In genomic region chr15:90750186-90750585, GRCh38 we compare ENCODE assay signal across 15 cellular contexts. TPM values are rescaled to one million over a fixed set of nuclear protein-coding genes. Genes with fewer than 3 reads are reported as not detected.
DNase-seq lines count a peak whose midpoint lies in the region; ATAC-seq, FAIRE-seq and TF ChIP-seq lines count a peak whose summit lies in the region.
"Had no signal": no experiment of that assay in that cellular context is flagged by ENCODE, and none has a peak within 500 bp of the region (broad histone marks: within the 10 kb centered on the region; RNA-seq: fewer than 3 reads in every experiment).

No MANE protein-coding gene starts in this region.

- no peak overlapping the region for H4K91ac ChIP-seq in IMR-90 (ENCODE audit: insufficient read depth, low read depth, low read length)

- no peak overlapping the region for H3K9ac ChIP-seq in IMR-90 (ENCODE audit: low read depth, low read length)

- peak overlapping the region; percentile 61 for H3K4me3 Mint-ChIP-seq in activated CD4-positive, alpha-beta memory T cell treated with anti-CD3 and anti-CD28 coated beads, Interleukin-2, amount 10 ng/mL, durations not matched to agents 7 days and 5 days

- FAIRE-seq in H54 (lab: Jason Lieb, UNC), result no peak
- FAIRE-seq: colon had no signal

- H3K4ac ChIP-seq in IMR-90 (ENCODE audit: low read depth, low read length), result no peak overlapping the region

- H2AK5ac ChIP-seq in IMR-90 (ENCODE audit: low read depth, low read length), result no peak overlapping the region

- H2BK5ac ChIP-seq in IMR-90 (ENCODE audit: low read depth, low read length, poor library complexity, severe bottlenecking), result no peak overlapping the region

- TF ChIP-seq CTCF in IMR-90 (conservative IDR thresholded peaks at IDR 0.05; ENCODE audit: low read depth, low read length), result no peak

- TF ChIP-seq RAD21 in IMR-90 (IDR thresholded peaks at IDR 0.05; ENCODE audit: low read length), result no peak

- no peak overlapping the region for H2BK120ac ChIP-seq in IMR-90 (ENCODE audit: low read depth, low read length)

- H2BK20ac ChIP-seq in IMR-90 (ENCODE audit: low read depth, low read length), result no peak overlapping the region

- H2BK15ac ChIP-seq in IMR-90 (ENCODE audit: low read depth, low read length), result no peak overlapping the region

- no peak overlapping the region for H3K27ac ChIP-seq in IMR-90 (ENCODE audit: insufficient read depth, low read length)
- H3K27ac ChIP-seq: A549, SJCRH30 had no signal

- H2AFZ ChIP-seq in IMR-90 (replicated peaks; ENCODE audit: low read length, poor library complexity), result no peak overlapping the region

- in situ Hi-C loops in IMR-90 (cut with MboI; ENCODE audit: low sequenced_read_pairs), result no loop called here

- intact Hi-C loops in IMR-90 (cut with micrococcal nuclease), result no loop called here

- no peaks in the 10 kb centered on the region; the same call in 1 of the 2 replicates for H3K9me1 ChIP-seq in IMR-90 (ENCODE audit: insufficient read depth, low read length)

- no peak overlapping the region for H2AK9ac ChIP-seq in IMR-90 (replicated peaks; ENCODE audit: low read depth, low read length, poor library complexity)

- H3K9me3 ChIP-seq in IMR-90 (ENCODE audit: control insufficient read depth, insufficient read depth, low read length), result no peaks in the 10 kb centered on the region
- H3K9me3 ChIP-seq: A549, SJCRH30 had no signal

- no peak overlapping the region for H3K18ac ChIP-seq in IMR-90 (ENCODE audit: low read depth, low read length)

- peak overlapping the region; percentile 82 for H3K27ac Mint-ChIP-seq in activated CD4-positive, alpha-beta memory T cell treated with anti-CD3 and anti-CD28 coated beads, Interleukin-2, amount 10 ng/mL, durations not matched to agents 7 days and 5 days

- H3K56ac ChIP-seq in IMR-90 (ENCODE audit: extremely low read depth, insufficient read depth, low read length), result no peak overlapping the region

- no peaks in the 10 kb centered on the region for H3K27me3 ChIP-seq in IMR-90 (ENCODE audit: control insufficient read depth, insufficient read depth, low read length)
- H3K27me3 ChIP-seq: SJCRH30 had no signal

- H3K14ac ChIP-seq in IMR-90 (replicated peaks; ENCODE audit: low read depth, low read length), result no peak overlapping the region

- peaks cover 66% of the 10 kb centered on the region for H3K36me3 Mint-ChIP-seq in activated CD4-positive, alpha-beta memory T cell treated with anti-CD3 and anti-CD28 coated beads, Interleukin-2, amount 10 ng/mL, durations not matched to agents 7 days and 5 days (ENCODE audit: low read depth)

- no peak overlapping the region for H3K4me3 ChIP-seq in IMR-90 (ENCODE audit: insufficient read depth, low read depth, low read length)
- H3K4me3 ChIP-seq: A549, SJCRH30 had no signal

- H3K79me1 ChIP-seq in IMR-90 (ENCODE audit: low read depth in 1 of 2, low read length in 2 of 2), result peaks cover 3 to 7% of the 10 kb centered on the region in 2 experiments; a peak in 3 of 4 replicates

- no peaks in the 10 kb centered on the region for H3K4me1 ChIP-seq in IMR-90 (ENCODE audit: control insufficient read depth, insufficient read depth, low read length)
- H3K4me1 ChIP-seq: A549, SJCRH30 had no signal

- POLR2A ChIA-PET in IMR-90 (lab: Charles Lee; ENCODE audit: unreplicated experiment), result no interaction called here
- POLR2A ChIA-PET in activated CD4-positive, alpha-beta memory T cell treated with anti-CD3 and anti-CD28 coated beads, Interleukin-2, amount 10 ng/mL, durations not matched to agents 7 days and 5 days (lab: Charles Lee), result interaction anchor here (1.0 to 2.0 kb wide), 7 partner anchors 31 to 140 kb away, joined by 3 to 11 read pairs (median 3); partner anchors contain the start of gene BLM

- H3K4me1 Mint-ChIP-seq in activated CD4-positive, alpha-beta memory T cell treated with anti-CD3 and anti-CD28 coated beads, Interleukin-2, amount 10 ng/mL, durations not matched to agents 7 days and 5 days, result peaks cover 53% of the 10 kb centered on the region

- DNase-seq in SKM-1 treated with dmso at 0.1 percent for 144 hours (lab: John Stamatoyannopoulos, UW; ENCODE audit: unreplicated experiment) (peak; percentile 3), SKM-1 (lab: John Stamatoyannopoulos, UW; ENCODE audit: unreplicated experiment) (no peak), IMR-90 (no peak), non-pigmented ciliary epithelial cell (ENCODE audit: low read depth) (peak; percentile 6), DMS53 treated with DMSO at 0.1 percent for 48 hours (lab: John Stamatoyannopoulos, UW; ENCODE audit: unreplicated experiment) (no peak), H54 (ENCODE audit: insufficient read length, low spot score) (no peak)
- DNase-seq in activated CD4-positive, alpha-beta memory T cell treated with anti-CD3 and anti-CD28 coated beads, Interleukin-2, amount 10 ng/mL, durations not matched to agents 7 days and 5 days, result peak; percentile 55
- DNase-seq: activated CD8-positive, alpha-beta memory T cell treated with anti-CD3 and anti-CD28 coated beads, Interleukin-2, amount 50 U/mL, for 4 hours; EL; NCI-H2171; right cardiac atrium; SJCRH30 had no signal

- H4K5ac ChIP-seq in IMR-90 (ENCODE audit: low read depth, low read length), result no peak overlapping the region

- WGBS in IMR-90 (ENCODE audit: extremely low coverage in 2 of 2, insufficient read length in 1 of 2), 2 experiments, result 96% methylated on average over 3 of the region's 7 CpGs; no CpG with 5 or more reads in 1 of the 2 experiments

- H3K9me3 Mint-ChIP-seq in activated CD4-positive, alpha-beta memory T cell treated with anti-CD3 and anti-CD28 coated beads, Interleukin-2, amount 10 ng/mL, durations not matched to agents 7 days and 5 days, result no peaks in the 10 kb centered on the region

- CTCF ChIA-PET in IMR-90 (lab: Yijun Ruan, JAX), result interaction anchor here (1.0 kb wide), 1 partner anchor 9 kb away, joined by 3 read pairs; no protein-coding TSS in a partner anchor
- CTCF ChIA-PET in activated CD4-positive, alpha-beta memory T cell treated with anti-CD3 and anti-CD28 coated beads, Interleukin-2, amount 10 ng/mL, durations not matched to agents 7 days and 5 days (lab: Charles Lee), result interaction anchor here (1.0 to 1.3 kb wide), 4 partner anchors 31 to 181 kb away, joined by 3 to 4 read pairs (median 3); partner anchors contain the start of gene BLM

- no peak overlapping the region for H4K8ac ChIP-seq in IMR-90 (ENCODE audit: low read depth in 2 of 2, low read length in 2 of 2)

- BruUV-seq in IMR-90 (replicated peaks; lab: Mats Ljungman, UMichigan), result no TSS peak

- no peaks in the 10 kb centered on the region for H3K36me3 ChIP-seq in IMR-90 (ENCODE audit: control insufficient read depth, insufficient read depth, low read length)

- no peaks in the 10 kb centered on the region for H4K20me1 ChIP-seq in IMR-90 (ENCODE audit: insufficient read depth, low read length)

- no peak for TF ChIP-seq POLR2A in IMR-90 (IDR thresholded peaks at IDR 0.05; ENCODE audit: low read depth, low read length)
- TF ChIP-seq POLR2A in H54 (IDR thresholded peaks at IDR 0.05; ENCODE audit: low read depth, low read length), result no peak

- dilution Hi-C loops in IMR-90 (cut with HindIII; ENCODE audit: low sequenced_read_pairs, unreplicated experiment), result no loop called here

- H3K27me3 Mint-ChIP-seq in activated CD4-positive, alpha-beta memory T cell treated with anti-CD3 and anti-CD28 coated beads, Interleukin-2, amount 10 ng/mL, durations not matched to agents 7 days and 5 days, result no peaks in the 10 kb centered on the region

- ATAC-seq in IMR-90 (ENCODE audit: low read depth), result no peak
- no peak for ATAC-seq in GM18873 (IDR thresholded peaks at IDR 0.05; ENCODE audit: low FRiP score, unreplicated experiment)
- ATAC-seq: A549, right cardiac atrium had no signal

- no peak overlapping the region for H3K23ac ChIP-seq in IMR-90 (ENCODE audit: low read depth, low read length)

- no peak overlapping the region for H3K4me2 ChIP-seq in IMR-90 (ENCODE audit: low read depth, low read length)
- H3K4me2 ChIP-seq: A549 had no signal

TF ChIP-seq in IMR-90, 13 proteins besides CTCF, POLR2A, EP300 and RAD21:
- no peak for TF ChIP-seq MXI1 (IDR thresholded peaks at IDR 0.05; ENCODE audit: borderline replicate concordance, low read depth, low read length)
- TF ChIP-seq CEBPB (IDR thresholded peaks at IDR 0.05; ENCODE audit: low read depth, low read length), result peak; percentile 38; the same call in 1 of the 2 replicates
- TF ChIP-seq RCOR1 (IDR thresholded peaks at IDR 0.05; ENCODE audit: insufficient replicate concordance, low read length), result no peak

RNA-seq across cellular contexts. Expression of gene BLM, which starts 33.0 kb away (rescaled TPM):
- total RNA-seq in IMR-90 (2012; rRNA removed), result 6.5 and 7.2 TPM in 2 replicates
- polyA plus RNA-seq in IMR-90 (2012; rRNA removed), result 2.3 and 2.5 TPM in 2 replicates
- 0.26 and 0.64 TPM in 2 replicates for polyA plus RNA-seq in IMR-90 (2012; cell fraction: cytosol; rRNA removed)
- 0.27 and 1.7 TPM in 2 replicates for polyA plus RNA-seq in IMR-90 (2012; cell fraction: nucleus; rRNA removed; ENCODE audit: low replicate concordance)
- total RNA-seq in activated CD4-positive, alpha-beta memory T cell treated with anti-CD3 and anti-CD28 coated beads, Interleukin-2, amount 10 ng/mL, durations not matched to agents 7 days and 5 days, result 10 to 100 TPM; 59.4 to 63.7 TPM

Comparison
In these comparisons a context has a peak if more than half of its experiments do, and no peak if none do; other contexts are left out.
1. DNase-seq: peak in SKM-1 treated with dmso at 0.1 percent for 144 hours (single experiment), activated CD4-positive, alpha-beta memory T cell treated with anti-CD3 and anti-CD28 coated beads, Interleukin-2, amount 10 ng/mL, durations not matched to agents 7 days and 5 days (single experiment) and non-pigmented ciliary epithelial cell (single experiment); none in SKM-1 (single experiment), IMR-90 (single experiment), DMS53 treated with DMSO at 0.1 percent for 48 hours (single experiment) and H54 (single experiment).